1 cellular context compared by ENCODE assay signal in genomic region chr3:9890249-9891071, GRCh38.
TF ChIP-seq lines count a peak whose summit lies in the region.

Gene JAGN1 (plus strand): TSS chr3:9890610. CDS start chr3:9890723, 113 bp downstream.

TF ChIP-seq in WTC11, 78 proteins besides CTCF, POLR2A, EP300 and RAD21 (continued from another document):
- TF ChIP-seq CBFB (CRISPR knock-in tag; IDR thresholded peaks at IDR 0.05; ENCODE audit: low read depth), result no peak
- TF ChIP-seq ZNF232 (CRISPR knock-in tag; IDR thresholded peaks at IDR 0.05), result peak; percentile 79; the same call in 1 of the 2 replicates
- TF ChIP-seq ATF6 (CRISPR knock-in tag; IDR thresholded peaks at IDR 0.05), result 0 out of 2 replicates have a peak, but pooled peaks have one; percentile 56
- TF ChIP-seq KAT7 (CRISPR knock-in tag; IDR thresholded peaks at IDR 0.05; ENCODE audit: borderline replicate concordance), result 0 out of 2 replicates have a peak, but pooled peaks have one; percentile 42
- TF ChIP-seq GABPB1 (CRISPR knock-in tag; IDR thresholded peaks at IDR 0.05), result peak; percentile 68; the same call in 1 of the 2 replicates
- TF ChIP-seq CREM (CRISPR knock-in tag; IDR thresholded peaks at IDR 0.05), result peak; percentile 20; the same call in 1 of the 2 replicates
- peak; percentile 67; the same call in 1 of the 2 replicates for TF ChIP-seq ESRRA (CRISPR knock-in tag; IDR thresholded peaks at IDR 0.05; ENCODE audit: borderline replicate concordance)
- no peak for TF ChIP-seq SOX15 (CRISPR knock-in tag; IDR thresholded peaks at IDR 0.05)
- TF ChIP-seq, protein P1, sequence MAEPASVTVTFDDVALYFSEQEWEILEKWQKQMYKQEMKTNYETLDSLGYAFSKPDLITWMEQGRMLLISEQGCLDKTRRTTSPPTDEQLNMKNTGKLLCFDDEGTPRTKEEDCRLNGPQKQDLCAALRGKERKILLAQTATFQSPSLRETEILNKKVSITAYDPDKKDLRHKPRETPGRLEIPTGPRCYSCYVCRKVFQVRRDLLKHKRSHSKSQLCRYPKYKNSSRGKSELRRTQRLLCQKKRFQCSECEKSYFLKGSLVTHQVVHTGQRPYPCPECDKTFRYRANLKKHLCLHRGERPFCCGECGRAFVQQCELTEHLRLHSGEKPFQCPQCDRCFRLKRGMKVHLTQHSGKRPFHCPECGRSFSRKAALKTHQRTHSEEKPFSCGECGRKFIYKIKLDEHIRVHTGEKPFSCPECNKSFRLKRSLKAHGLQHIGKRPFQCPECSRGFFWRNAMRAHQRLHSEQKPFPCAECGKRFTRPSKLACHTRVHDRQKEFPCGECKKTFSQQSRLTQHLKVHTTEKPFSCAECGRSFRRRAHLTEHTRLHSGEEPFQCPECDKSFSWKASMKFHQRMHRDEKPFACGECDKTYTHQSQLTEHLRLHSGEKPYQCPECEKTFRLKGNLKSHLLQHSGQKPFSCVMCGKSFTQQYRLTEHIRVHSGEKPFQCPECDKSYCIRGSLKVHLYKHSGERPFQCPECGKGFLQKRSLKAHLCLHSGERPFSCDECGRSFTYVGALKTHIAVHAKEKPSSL (CRISPR knock-in tag; conservative IDR thresholded peaks at IDR 0.05), result no peak
- TF ChIP-seq, protein P2, sequence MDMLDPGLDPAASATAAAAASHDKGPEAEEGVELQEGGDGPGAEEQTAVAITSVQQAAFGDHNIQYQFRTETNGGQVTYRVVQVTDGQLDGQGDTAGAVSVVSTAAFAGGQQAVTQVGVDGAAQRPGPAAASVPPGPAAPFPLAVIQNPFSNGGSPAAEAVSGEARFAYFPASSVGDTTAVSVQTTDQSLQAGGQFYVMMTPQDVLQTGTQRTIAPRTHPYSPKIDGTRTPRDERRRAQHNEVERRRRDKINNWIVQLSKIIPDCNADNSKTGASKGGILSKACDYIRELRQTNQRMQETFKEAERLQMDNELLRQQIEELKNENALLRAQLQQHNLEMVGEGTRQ (CRISPR knock-in tag; IDR thresholded peaks at IDR 0.05), result no peak
- TF ChIP-seq CDX4 (CRISPR knock-in tag; IDR thresholded peaks at IDR 0.05; ENCODE audit: borderline replicate concordance), result no peak
- TF ChIP-seq MYBL2 (CRISPR knock-in tag; IDR thresholded peaks at IDR 0.05), result no peak
- TF ChIP-seq ELF4 (CRISPR knock-in tag; IDR thresholded peaks at IDR 0.05; ENCODE audit: low read depth), result no peak
- TF ChIP-seq, protein P3, sequence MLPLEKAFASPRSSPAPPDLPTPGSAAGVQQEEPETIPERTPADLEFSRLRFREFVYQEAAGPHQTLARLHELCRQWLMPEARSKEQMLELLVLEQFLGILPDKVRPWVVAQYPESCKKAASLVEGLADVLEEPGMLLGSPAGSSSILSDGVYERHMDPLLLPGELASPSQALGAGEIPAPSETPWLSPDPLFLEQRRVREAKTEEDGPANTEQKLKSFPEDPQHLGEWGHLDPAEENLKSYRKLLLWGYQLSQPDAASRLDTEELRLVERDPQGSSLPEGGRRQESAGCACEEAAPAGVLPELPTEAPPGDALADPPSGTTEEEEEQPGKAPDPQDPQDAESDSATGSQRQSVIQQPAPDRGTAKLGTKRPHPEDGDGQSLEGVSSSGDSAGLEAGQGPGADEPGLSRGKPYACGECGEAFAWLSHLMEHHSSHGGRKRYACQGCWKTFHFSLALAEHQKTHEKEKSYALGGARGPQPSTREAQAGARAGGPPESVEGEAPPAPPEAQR (CRISPR knock-in tag; IDR thresholded peaks at IDR 0.05), result no peak
- peak; percentile 78; the same call in 1 of the 2 replicates for TF ChIP-seq SMAD3 (CRISPR knock-in tag; IDR thresholded peaks at IDR 0.05; ENCODE audit: borderline replicate concordance)
- peak; percentile 93 for TF ChIP-seq FOXP4 (CRISPR knock-in tag; IDR thresholded peaks at IDR 0.05)
- TF ChIP-seq FOXP1 (CRISPR knock-in tag; IDR thresholded peaks at IDR 0.05; ENCODE audit: borderline replicate concordance), result peak; percentile 83; the same call in 1 of the 2 replicates
- TF ChIP-seq SP1 (CRISPR knock-in tag; conservative IDR thresholded peaks at IDR 0.05), result peak; percentile 54; the same call in 1 of the 2 replicates
- TF ChIP-seq HMGA2 (CRISPR knock-in tag; IDR thresholded peaks at IDR 0.05), result no peak
- no peak for TF ChIP-seq ZNF671 (CRISPR knock-in tag; IDR thresholded peaks at IDR 0.05)
